ENCODE assay signal across 1 cellular context in genomic region chr9:113572076-113572861, GRCh38.
TF ChIP-seq lines count a peak whose summit lies in the region.

No MANE protein-coding gene starts in this region.

TF ChIP-seq in IMR-90, 13 proteins besides CTCF, POLR2A, EP300 and RAD21 (continued from another document):
- TF ChIP-seq USF2 (IDR thresholded peaks at IDR 0.05; ENCODE audit: low read depth, low read length) (no peak), NFE2L2 (IDR thresholded peaks at IDR 0.05; ENCODE audit: low read depth, low read length) (no peak)
